8 cellular contexts compared by ENCODE assay signal in the genomic region with DNA sequence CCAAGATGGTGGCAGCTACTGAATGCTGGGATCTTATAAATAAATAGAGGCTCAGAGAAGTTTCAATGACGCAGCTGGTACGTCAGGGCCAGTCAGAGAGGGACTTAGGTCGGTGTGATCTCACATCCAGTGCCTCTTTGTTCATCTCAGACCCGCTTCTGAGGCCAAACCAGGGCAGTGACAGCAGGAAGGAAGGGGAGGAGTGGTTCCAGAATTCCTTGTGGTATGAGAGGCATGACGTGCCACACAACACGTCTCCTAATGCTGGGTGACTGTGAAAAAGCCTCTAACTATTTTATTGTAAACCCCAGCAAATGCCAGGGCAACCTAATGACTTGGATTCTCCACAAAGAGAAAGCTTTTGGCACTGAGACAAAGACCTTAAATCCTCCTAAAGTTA.
DNase-seq lines count a peak whose midpoint lies in the region; ATAC-seq and TF ChIP-seq lines count a peak whose summit lies in the region.

No MANE protein-coding gene starts in this region.

- intact Hi-C loops in activated T-helper 1 cell treated with anti-CD3 and anti-CD28 coated beads, Interleukin-12 subunit alpha, Interleukin-12 subunit beta, Interleukin-2, Interleukin-4 antibody, amounts not matched to agents 30 ng/mL and 10 ng/mL and 1 ng/mL, durations not matched to agents 14 hours and 24 hours and 36 hours (cut with micrococcal nuclease) = loop anchor here (10.0 kb wide), 1 partner anchor 545 kb away; a partner anchor contains a TSS
- intact Hi-C loops in heart right ventricle (cut with DNase I) = loop anchor here in 7 of 10 donors (5.0 to 10.0 kb wide), 6 partner anchors 305 to 835 kb away; a partner anchor contains a TSS
- intact Hi-C loops in sigmoid colon (cut with DNase I) = loop anchor here (10.0 kb wide), 1 partner anchor 765 kb away; no protein-coding TSS in a partner anchor

- peak overlapping the region; percentile 55 for H3K27ac Mint-ChIP-seq in activated T-helper 1 cell treated with anti-CD3 and anti-CD28 coated beads, Interleukin-12 subunit alpha, Interleukin-12 subunit beta, Interleukin-2, Interleukin-4 antibody, amounts not matched to agents 30 ng/mL and 10 ng/mL and 1 ng/mL, durations not matched to agents 14 hours and 24 hours and 36 hours

- peaks cover 3% of the 10 kb centered on the region for H3K36me3 Mint-ChIP-seq in activated T-helper 1 cell treated with anti-CD3 and anti-CD28 coated beads, Interleukin-12 subunit alpha, Interleukin-12 subunit beta, Interleukin-2, Interleukin-4 antibody, amounts not matched to agents 30 ng/mL and 10 ng/mL and 1 ng/mL, durations not matched to agents 14 hours and 24 hours and 36 hours (ENCODE audit: low read depth)

- ATAC-seq in heart right ventricle (peak; percentile 68 to 94 (median 80)), HG02798 (IDR thresholded peaks at IDR 0.05; ENCODE audit: poor library complexity, unreplicated experiment) (no peak)

- H3K27ac ChIP-seq in heart right ventricle (peak overlapping the region in 8 of 10 donors; percentile 34 to 85 (median 62)), sigmoid colon (peak overlapping the region; percentile 51 to 73 (median 66))

- peaks cover 4% of the 10 kb centered on the region for H3K27me3 Mint-ChIP-seq in activated T-helper 1 cell treated with anti-CD3 and anti-CD28 coated beads, Interleukin-12 subunit alpha, Interleukin-12 subunit beta, Interleukin-2, Interleukin-4 antibody, amounts not matched to agents 30 ng/mL and 10 ng/mL and 1 ng/mL, durations not matched to agents 14 hours and 24 hours and 36 hours (ENCODE audit: insufficient read depth)

- H3K9me3 Mint-ChIP-seq in activated T-helper 1 cell treated with anti-CD3 and anti-CD28 coated beads, Interleukin-12 subunit alpha, Interleukin-12 subunit beta, Interleukin-2, Interleukin-4 antibody, amounts not matched to agents 30 ng/mL and 10 ng/mL and 1 ng/mL, durations not matched to agents 14 hours and 24 hours and 36 hours = no peaks in the 10 kb centered on the region

- no peak for TF ChIP-seq CTCF in heart right ventricle (IDR thresholded peaks at IDR 0.05)
- TF ChIP-seq CTCF in sigmoid colon (IDR thresholded peaks at IDR 0.05) = no peak

- H3K27me3 ChIP-seq in heart right ventricle (no peaks in the 10 kb centered on the region), sigmoid colon (no peaks in the 10 kb centered on the region)

- no peaks in the 10 kb centered on the region for H3K36me3 ChIP-seq in heart right ventricle
- no peaks in the 10 kb centered on the region for H3K36me3 ChIP-seq in sigmoid colon

- peaks cover 18 to 33% (median 27%) of the 10 kb centered on the region in 9 donors for H3K4me1 ChIP-seq in heart right ventricle
- H3K4me1 ChIP-seq in sigmoid colon = peaks cover 0 to 29% (median 25%) of the 10 kb centered on the region in 4 donors

- WGBS in heart right ventricle, 2 donors = 40 to 50% methylated on average over 6 of the region's 6 CpGs
- WGBS in sigmoid colon, 2 donors = 47 to 79% methylated on average over 6 of the region's 6 CpGs

- H3K4me3 ChIP-seq in heart right ventricle (no peak overlapping the region), sigmoid colon (no peak overlapping the region)

- H3K4me1 Mint-ChIP-seq in activated T-helper 1 cell treated with anti-CD3 and anti-CD28 coated beads, Interleukin-12 subunit alpha, Interleukin-12 subunit beta, Interleukin-2, Interleukin-4 antibody, amounts not matched to agents 30 ng/mL and 10 ng/mL and 1 ng/mL, durations not matched to agents 14 hours and 24 hours and 36 hours (ENCODE audit: low read depth) = peaks cover 27% of the 10 kb centered on the region

- H3K9me3 ChIP-seq in heart right ventricle = no peaks in the 10 kb centered on the region
- H3K9me3 ChIP-seq in sigmoid colon = no peaks in the 10 kb centered on the region

- peak in 2 of 4 donors; percentile 40 to 47 for TF ChIP-seq EP300 in sigmoid colon (IDR thresholded peaks at IDR 0.05)

- no peak overlapping the region for H3K4me3 Mint-ChIP-seq in activated T-helper 1 cell treated with anti-CD3 and anti-CD28 coated beads, Interleukin-12 subunit alpha, Interleukin-12 subunit beta, Interleukin-2, Interleukin-4 antibody, amounts not matched to agents 30 ng/mL and 10 ng/mL and 1 ng/mL, durations not matched to agents 14 hours and 24 hours and 36 hours

- TF ChIP-seq POLR2A in sigmoid colon (IDR thresholded peaks at IDR 0.05) = no peak

- DNase-seq in HCEC 1CT = peak; percentile 61
- peak; percentile 12 for DNase-seq in activated T-helper 1 cell treated with anti-CD3 and anti-CD28 coated beads, Interleukin-12 subunit alpha, Interleukin-12 subunit beta, Interleukin-2, Interleukin-4 antibody, amounts not matched to agents 30 ng/mL and 10 ng/mL and 1 ng/mL, durations not matched to agents 14 hours and 24 hours and 36 hours (ENCODE audit: low spot score)
- peak; percentile 18 to 77 for DNase-seq in heart right ventricle
- DNase-seq in sigmoid colon = peak; percentile 74
- DNase-seq in stimulated activated CD8-positive, alpha-beta memory T cell treated with anti-CD3 and anti-CD28 coated beads, Interleukin-4, amount 100 ng/mL, for 48 hours = no peak
- DNase-seq in 8988T = no peak
- no peak for DNase-seq in NCI-H446 (lab: John Stamatoyannopoulos, UW)

Comparison
In these comparisons a context has a peak if more than half of its experiments do, and no peak if none do; other contexts are left out.
1. DNase-seq: peak in HCEC 1CT (single experiment), activated T-helper 1 cell treated with anti-CD3 and anti-CD28 coated beads, Interleukin-12 subunit alpha, Interleukin-12 subunit beta, Interleukin-2, Interleukin-4 antibody, amounts not matched to agents 30 ng/mL and 10 ng/mL and 1 ng/mL, durations not matched to agents 14 hours and 24 hours and 36 hours (single experiment), heart right ventricle (2 of 2) and sigmoid colon (single experiment); none in stimulated activated CD8-positive, alpha-beta memory T cell treated with anti-CD3 and anti-CD28 coated beads, Interleukin-4, amount 100 ng/mL, for 48 hours (single experiment), 8988T (single experiment) and NCI-H446 (0 of 2).